23 cellular contexts compared by ENCODE assay signal in the genomic region with DNA sequence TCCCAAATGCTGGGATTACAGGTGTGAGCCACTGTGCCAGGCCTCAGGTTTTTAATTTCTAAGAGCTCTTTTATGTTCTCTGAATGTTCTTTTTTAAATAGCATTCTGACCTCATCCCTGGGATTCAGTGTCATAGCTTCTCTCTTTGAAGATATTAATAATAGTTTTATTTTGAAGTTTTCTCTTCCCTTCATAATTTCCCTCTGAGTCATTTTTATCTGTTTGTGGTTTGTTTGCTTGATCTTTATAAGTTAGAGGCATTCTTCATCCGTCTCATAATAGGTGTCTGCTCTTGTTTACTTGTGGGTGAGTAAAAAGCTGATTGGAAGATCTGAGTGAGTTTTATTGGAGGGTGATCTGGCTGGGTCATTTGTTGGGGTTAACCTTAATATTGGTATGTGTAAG. TPM values are rescaled to one million over a fixed set of nuclear protein-coding genes. Genes with fewer than 3 reads are reported as not detected.
DNase-seq lines count a peak whose midpoint lies in the region; ATAC-seq and TF ChIP-seq lines count a peak whose summit lies in the region.
"Had no signal": no experiment of that assay in that cellular context is flagged by ENCODE, and none has a peak within 500 bp of the region (broad histone marks: within the 10 kb centered on the region; RNA-seq: fewer than 3 reads in every experiment).

No MANE protein-coding gene starts in this region.

- in situ Hi-C loops in ACHN (cut with HindIII; ENCODE audit: low pct_ligation_motif_present, low pct_unique_long_range_greater_than_20kb, low sequenced_read_pairs) = no loop called here

- H3K27me3 ChIP-seq in RWPE2 (ENCODE audit: insufficient read depth, poor library complexity, severe bottlenecking) = peaks cover 3% of the 10 kb centered on the region
- no peaks in the 10 kb centered on the region for H3K27me3 ChIP-seq in fibroblast of lung (ENCODE audit: control insufficient read depth, insufficient read depth, low read length)
- no peaks in the 10 kb centered on the region for H3K27me3 ChIP-seq in psoas muscle (ENCODE audit: insufficient read depth in 3 of 3, low read length in 2 of 3)
- H3K27me3 ChIP-seq in GM23338 (ENCODE audit: insufficient read depth) = no peaks in the 10 kb centered on the region

- H3K27me3 Mint-ChIP-seq in HFFc6 (ENCODE audit: insufficient read depth) (peaks cover 4% of the 10 kb centered on the region), GM23338 (ENCODE audit: insufficient read depth, low read depth, poor library complexity) (no peaks in the 10 kb centered on the region)

- H3K9me2 ChIP-seq in GM23338 (ENCODE audit: insufficient read depth) = no peaks in the 10 kb centered on the region

- H3K36me3 Mint-ChIP-seq in HFFc6 (ENCODE audit: low read depth) = peaks cover 15% of the 10 kb centered on the region
- no peaks in the 10 kb centered on the region for H3K36me3 Mint-ChIP-seq in stimulated activated effector memory CD8-positive, alpha-beta T cell treated with anti-CD3 and anti-CD28 coated beads, Interleukin-12 subunit alpha, Interleukin-12 subunit beta, amount 100 ng/mL, for 72 hours
- H3K36me3 Mint-ChIP-seq in GM23338 (ENCODE audit: low read depth) = peaks cover 3% of the 10 kb centered on the region; the same call in 2 of the 3 replicates
- H3K36me3 Mint-ChIP-seq: memory B cell; natural killer cell; stimulated activated memory B cell treated with anti-CD40 and anti-IgM and Interleukin-4, amounts not matched to agents 10 μg/mL and 1 μg/mL and 100 μg/mL, for 72 hours had no signal

- H3K9ac ChIP-seq in fibroblast of lung (ENCODE audit: insufficient read depth, low read length) = no peak overlapping the region

- ATAC-seq in RWPE2 (ENCODE audit: low read depth) (peak; percentile 91), HG02970 (IDR thresholded peaks at IDR 0.05; ENCODE audit: low FRiP score, unreplicated experiment) (no peak), psoas muscle (no peak), GM23338 (no peak)
- peak; percentile 32 for ATAC-seq in stimulated activated effector memory CD8-positive, alpha-beta T cell treated with anti-CD3 and anti-CD28 coated beads, Interleukin-12 subunit alpha, Interleukin-12 subunit beta, amount 100 ng/mL, for 72 hours
- ATAC-seq: K562; natural killer cell; stimulated activated memory B cell treated with anti-CD40 and anti-IgM and Interleukin-4, amounts not matched to agents 10 μg/mL and 1 μg/mL and 100 μg/mL, for 72 hours had no signal

- H3K4me3 ChIP-seq in RWPE2 (ENCODE audit: severe bottlenecking) (no peak overlapping the region), fibroblast of lung (replicated peaks in 1 of 4; ENCODE audit: control extremely low read depth in 1 of 4, insufficient read depth in 1 of 4, low read depth in 3 of 4, low read length in 4 of 4) (no peak overlapping the region), psoas muscle (no peak overlapping the region), GM23338 (no peak overlapping the region)
- H3K4me3 ChIP-seq: K562, prostate gland had no signal

- H3K79me2 ChIP-seq in fibroblast of lung (ENCODE audit: control insufficient read depth, insufficient read depth, low read length) (no peaks in the 10 kb centered on the region), GM23338 (replicated peaks; ENCODE audit: insufficient read depth) (no peaks in the 10 kb centered on the region)

- H3K4me2 ChIP-seq in fibroblast of lung (ENCODE audit: extremely low read depth, insufficient read depth, low read length) = no peak overlapping the region
- H3K4me2 ChIP-seq in GM23338 = no peak overlapping the region

- H2AFZ ChIP-seq in fibroblast of lung (ENCODE audit: low read length) = no peak overlapping the region
- no peak overlapping the region for H2AFZ ChIP-seq in GM23338

- no peaks in the 10 kb centered on the region for H4K20me1 ChIP-seq in fibroblast of lung (ENCODE audit: control insufficient read depth, extremely low read depth, insufficient read depth, low read length)
- H4K20me1 ChIP-seq in GM23338 (replicated peaks; ENCODE audit: insufficient read depth) = no peaks in the 10 kb centered on the region

- H3K27ac ChIP-seq in RWPE2 (ENCODE audit: poor library complexity, severe bottlenecking) = peak overlapping the region; percentile 36
- H3K27ac ChIP-seq in fibroblast of lung (ENCODE audit: insufficient read depth, low read length) = no peak overlapping the region
- H3K27ac ChIP-seq in psoas muscle = no peak overlapping the region
- H3K27ac ChIP-seq in GM23338 (ENCODE audit: low read depth) = no peak overlapping the region
- H3K27ac ChIP-seq: prostate gland had no signal

- H3K4me1 Mint-ChIP-seq in HFFc6 (ENCODE audit: low read depth) (peaks cover 11% of the 10 kb centered on the region), GM23338 (no peaks in the 10 kb centered on the region; the same call in 2 of the 3 replicates)
- no peaks in the 10 kb centered on the region for H3K4me1 Mint-ChIP-seq in stimulated activated effector memory CD8-positive, alpha-beta T cell treated with anti-CD3 and anti-CD28 coated beads, Interleukin-12 subunit alpha, Interleukin-12 subunit beta, amount 100 ng/mL, for 72 hours
- H3K4me1 Mint-ChIP-seq: activated CD4-positive, alpha-beta T cell treated with anti-CD3 and anti-CD28 coated beads, Interleukin-2, amount 10 ng/mL, durations not matched to agents 7 days and 5 days; memory B cell; natural killer cell; stimulated activated memory B cell treated with anti-CD40 and anti-IgM and Interleukin-4, amounts not matched to agents 10 μg/mL and 1 μg/mL and 100 μg/mL, for 72 hours had no signal

- intact Hi-C loops in psoas muscle (cut with DNase I) = no loop called here

- H3K9me3 ChIP-seq in RWPE2 (ENCODE audit: severe bottlenecking) = no peaks in the 10 kb centered on the region
- H3K9me3 ChIP-seq in fibroblast of lung (ENCODE audit: control insufficient read depth, insufficient read depth, low read depth, low read length) = no peaks in the 10 kb centered on the region
- no peaks in the 10 kb centered on the region for H3K9me3 ChIP-seq in psoas muscle
- H3K9me3 ChIP-seq: BE2C, prostate gland had no signal

- H3K36me3 ChIP-seq in RWPE2 (ENCODE audit: low read depth) (no peaks in the 10 kb centered on the region), fibroblast of lung (ENCODE audit: control insufficient read depth, insufficient read depth, low read length) (no peaks in the 10 kb centered on the region), psoas muscle (ENCODE audit: insufficient read depth in 1 of 2, low read depth in 1 of 2) (no peaks in the 10 kb centered on the region), GM23338 (ENCODE audit: insufficient read depth) (no peaks in the 10 kb centered on the region)
- H3K36me3 ChIP-seq: BE2C, prostate gland had no signal

- H3K27ac Mint-ChIP-seq in HFFc6 (no peak overlapping the region; the same call in 1 of the 2 replicates), GM23338 (no peak overlapping the region)
- H3K27ac Mint-ChIP-seq in stimulated activated effector memory CD8-positive, alpha-beta T cell treated with anti-CD3 and anti-CD28 coated beads, Interleukin-12 subunit alpha, Interleukin-12 subunit beta, amount 100 ng/mL, for 72 hours = no peak overlapping the region
- H3K27ac Mint-ChIP-seq: activated CD4-positive, alpha-beta T cell treated with anti-CD3 and anti-CD28 coated beads, Interleukin-2, amount 10 ng/mL, durations not matched to agents 7 days and 5 days; activated naive CD4-positive, alpha-beta T cell treated with anti-CD3 and anti-CD28 coated beads for 36 hours; memory B cell; natural killer cell; stimulated activated memory B cell treated with anti-CD40 and anti-IgM and Interleukin-4, amounts not matched to agents 10 μg/mL and 1 μg/mL and 100 μg/mL, for 72 hours had no signal

- no peak for TF ChIP-seq CTCF in HFFc6 (IDR thresholded peaks at IDR 0.05)
- no peak for TF ChIP-seq CTCF in RWPE2 (IDR thresholded peaks at IDR 0.05; ENCODE audit: poor library complexity, severe bottlenecking)
- TF ChIP-seq CTCF in fibroblast of lung (conservative IDR thresholded peaks at IDR 0.05 in 1 of 2, IDR thresholded peaks at IDR 0.05 in 1 of 2; ENCODE audit: low read depth in 1 of 2, low read length in 2 of 2) = no peak
- no peak for TF ChIP-seq CTCF in psoas muscle (IDR thresholded peaks at IDR 0.05)
- no peak for TF ChIP-seq CTCF in GM23338 (conservative IDR thresholded peaks at IDR 0.05; ENCODE audit: low read depth in 2 of 2)

- H3F3A ChIP-seq in GM23338 (replicated peaks; ENCODE audit: low read depth) = no peaks in the 10 kb centered on the region

- H3K4me1 ChIP-seq in RWPE2 (ENCODE audit: insufficient read depth, poor library complexity, severe bottlenecking) (peaks cover 21% of the 10 kb centered on the region), fibroblast of lung (ENCODE audit: control insufficient read depth, extremely low read depth, insufficient read depth, low read length) (no peaks in the 10 kb centered on the region), psoas muscle (no peaks in the 10 kb centered on the region), GM23338 (ENCODE audit: insufficient read depth) (no peaks in the 10 kb centered on the region)
- H3K4me1 ChIP-seq: BE2C, prostate gland had no signal

- H3K9me3 Mint-ChIP-seq in HFFc6 (peaks cover 8% of the 10 kb centered on the region), GM23338 (peaks cover 4% of the 10 kb centered on the region)
- no peaks in the 10 kb centered on the region for H3K9me3 Mint-ChIP-seq in stimulated activated effector memory CD8-positive, alpha-beta T cell treated with anti-CD3 and anti-CD28 coated beads, Interleukin-12 subunit alpha, Interleukin-12 subunit beta, amount 100 ng/mL, for 72 hours
- H3K9me3 Mint-ChIP-seq: activated CD4-positive, alpha-beta T cell treated with anti-CD3 and anti-CD28 coated beads, Interleukin-2, amount 10 ng/mL, durations not matched to agents 7 days and 5 days; activated naive CD4-positive, alpha-beta T cell treated with anti-CD3 and anti-CD28 coated beads for 36 hours; natural killer cell had no signal

- H3K4me3 Mint-ChIP-seq in HFFc6 (no peak overlapping the region), GM23338 (no peak overlapping the region)
- H3K4me3 Mint-ChIP-seq in stimulated activated effector memory CD8-positive, alpha-beta T cell treated with anti-CD3 and anti-CD28 coated beads, Interleukin-12 subunit alpha, Interleukin-12 subunit beta, amount 100 ng/mL, for 72 hours = no peak overlapping the region
- H3K4me3 Mint-ChIP-seq: activated CD4-positive, alpha-beta T cell treated with anti-CD3 and anti-CD28 coated beads, Interleukin-2, amount 10 ng/mL, durations not matched to agents 7 days and 5 days; activated naive CD4-positive, alpha-beta T cell treated with anti-CD3 and anti-CD28 coated beads for 36 hours; memory B cell; natural killer cell; stimulated activated memory B cell treated with anti-CD40 and anti-IgM and Interleukin-4, amounts not matched to agents 10 μg/mL and 1 μg/mL and 100 μg/mL, for 72 hours had no signal

- 76 to 87% (median 82%) methylated on average over 1 of the region's 1 CpG for WGBS in psoas muscle, 3 donors

- DNase-seq in HFFc6 = peak; percentile 69
- DNase-seq in RWPE2 (ENCODE audit: low spot score) = no peak
- peak; percentile 32 to 89 for DNase-seq in fibroblast of lung (ENCODE audit: low read depth in 2 of 2)
- no peak for DNase-seq in stimulated activated effector memory CD8-positive, alpha-beta T cell treated with anti-CD3 and anti-CD28 coated beads, Interleukin-12 subunit alpha, Interleukin-12 subunit beta, amount 100 ng/mL, for 72 hours (ENCODE audit: low spot score in 2 of 2)
- no peak for DNase-seq in psoas muscle
- DNase-seq in ACHN = no peak
- no peak for DNase-seq in GM23338 (ENCODE audit: low spot score)
- DNase-seq: activated CD4-positive, alpha-beta T cell treated with anti-CD3 and anti-CD28 coated beads, Interleukin-2, amount 10 ng/mL, durations not matched to agents 7 days and 5 days; activated CD8-positive, alpha-beta memory T cell treated with anti-CD3 and anti-CD28 coated beads, Interleukin-2, amount 50 U/mL, for 48 hours; activated naive CD4-positive, alpha-beta T cell treated with anti-CD3 and anti-CD28 coated beads for 36 hours; BE2C; cortex of kidney; DMS 273 treated with DMSO at 0.1 percent for 48 hours; erythroblast; head of caudate nucleus; natural killer cell; NCI-H1092; NCI-H748 treated with DMSO at 0.1 percent for 48 hours had no signal

RNA-seq across cellular contexts. Expression of a gene that starts 12.5 kb away (rescaled TPM):
- total RNA-seq in HFFc6 (2021; fragmentation: NEBNext Ultra II Directional; extraction: Animal tissue kit (Norgen Biotek cat#: 25700)) = 10 to 100 TPM in 4 of 6 experiments, 1 to 10 TPM in 2; 4.0 to 16.6 (median 13.9) TPM
- total RNA-seq in fibroblast of lung (5.4 and 23.0 TPM in 2 replicates), psoas muscle (10 to 100 TPM in 1 of 4 donors, 1 to 10 TPM in 2, under 1 TPM in 1; 0.91 to 11.9 (median 2.9) TPM)
- polyA plus RNA-seq in fibroblast of lung (4.2 and 14.4 TPM in 2 replicates), psoas muscle (1 to 10 TPM; 2.1 to 2.3 (median 2.2) TPM), GM23338 (2016; fragmentation: Nextera tagmentation; extraction: Ambion mirVana) (6.9 and 7.7 TPM in 2 replicates)
- polyA plus RNA-seq in fibroblast of lung (2012) = 3.0 and 9.0 TPM in 2 replicates
- polyA minus RNA-seq in fibroblast of lung (ENCODE audit: low replicate concordance) = 1.9 and 6.7 TPM in 2 replicates
- total RNA-seq in GM23338 (2014; rRNA removed; shearing (Covaris generic)) = 13.7 and 19.6 TPM in 2 replicates
- total RNA-seq: activated CD4-positive, alpha-beta T cell treated with anti-CD3 and anti-CD28 coated beads, Interleukin-2, amount 10 ng/mL, durations not matched to agents 7 days and 5 days; activated naive CD4-positive, alpha-beta T cell treated with anti-CD3 and anti-CD28 coated beads for 36 hours; K562 had no signal

Comparison
In these comparisons a context has a peak if more than half of its experiments do, and no peak if none do; other contexts are left out.
1. DNase-seq: peak in HFFc6 (single experiment) and fibroblast of lung (2 of 2); none in RWPE2 (single experiment), stimulated activated effector memory CD8-positive, alpha-beta T cell treated with anti-CD3 and anti-CD28 coated beads, Interleukin-12 subunit alpha, Interleukin-12 subunit beta, amount 100 ng/mL, for 72 hours (0 of 2), psoas muscle (0 of 2), ACHN (single experiment) and GM23338 (single experiment).
2. ATAC-seq: peak in RWPE2 (single experiment) and stimulated activated effector memory CD8-positive, alpha-beta T cell treated with anti-CD3 and anti-CD28 coated beads, Interleukin-12 subunit alpha, Interleukin-12 subunit beta, amount 100 ng/mL, for 72 hours (single experiment); none in HG02970 (single experiment), psoas muscle (0 of 4) and GM23338 (single experiment).